In the genomic region with DNA sequence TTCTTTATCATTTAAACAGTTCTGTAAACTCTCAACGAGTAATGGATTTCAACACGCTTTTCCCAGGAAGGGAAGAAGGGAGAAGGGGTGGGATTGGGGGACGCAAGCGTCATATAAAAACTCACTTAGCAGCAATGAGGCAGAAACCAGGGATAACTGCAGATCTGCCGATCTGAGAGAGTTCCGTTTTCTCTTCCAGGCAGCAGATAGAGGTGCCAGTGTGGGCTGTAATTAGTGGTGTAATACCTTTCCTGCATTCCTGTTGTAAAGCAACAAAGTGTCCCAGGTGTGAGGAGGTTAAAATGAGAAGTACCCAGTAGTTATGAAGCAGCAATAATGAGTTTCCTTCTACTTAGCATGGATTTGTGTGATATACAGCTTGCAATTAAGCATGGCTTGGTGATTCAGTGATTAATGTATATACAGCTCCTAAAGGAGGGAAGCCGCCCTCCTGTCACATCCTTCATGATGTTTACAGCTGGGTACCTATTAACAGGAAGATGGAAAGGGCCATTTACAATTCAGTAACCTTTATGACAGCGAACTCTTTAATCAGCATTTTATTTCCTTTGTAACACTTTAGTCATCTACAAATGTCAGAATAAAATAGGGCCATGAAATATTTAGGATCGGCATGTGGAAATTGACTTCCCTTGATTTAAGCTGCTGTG, we compare ENCODE assay signal across 25 cellular contexts.
"Had no signal": no experiment of that assay in that cellular context is flagged by ENCODE, and none has a peak within 500 bp of the region (broad histone marks: within the 10 kb centered on the region; RNA-seq: fewer than 3 reads in every experiment).

No MANE protein-coding gene starts in this region.

- H3K27ac ChIP-seq: SJSA1 had no signal

- H3K36me3 Mint-ChIP-seq: activated naive CD8-positive, alpha-beta T cell; brain had no signal

- H3K4me3 Mint-ChIP-seq: activated CD8-positive, alpha-beta T cell treated with anti-CD3 and anti-CD28 coated beads, Interleukin-2, amount 10 ng/mL, durations not matched to agents 7 days and 5 days; activated naive CD4-positive, alpha-beta T cell treated with anti-CD3 and anti-CD28 coated beads for 36 hours; activated naive CD8-positive, alpha-beta T cell; activated T-cell treated with anti-CD3 and anti-CD28 coated beads, Interleukin-2, amount 50 U/mL, for 4 hours; activated T-helper 17 cell treated with anti-CD3 and anti-CD28 coated beads, Interleukin-2, amount 50 U/mL, for 72 hours; brain; central memory CD8-positive, alpha-beta T cell; T-helper 17 cell; WTC11 had no signal

- H3K4me1 ChIP-seq: SJSA1 had no signal

- H3K27me3 ChIP-seq: SJSA1 had no signal

- H3K9me3 Mint-ChIP-seq: activated naive CD4-positive, alpha-beta T cell treated with anti-CD3 and anti-CD28 coated beads for 36 hours; activated T-cell treated with anti-CD3 and anti-CD28 coated beads, Interleukin-2, amount 50 U/mL, for 4 hours; activated T-helper 17 cell treated with anti-CD3 and anti-CD28 coated beads, Interleukin-2, amount 50 U/mL, for 72 hours; central memory CD8-positive, alpha-beta T cell had no signal

- H3K27ac Mint-ChIP-seq: activated CD8-positive, alpha-beta T cell treated with anti-CD3 and anti-CD28 coated beads, Interleukin-2, amount 10 ng/mL, durations not matched to agents 7 days and 5 days; activated naive CD4-positive, alpha-beta T cell treated with anti-CD3 and anti-CD28 coated beads for 36 hours; activated naive CD8-positive, alpha-beta T cell; activated T-helper 17 cell treated with anti-CD3 and anti-CD28 coated beads, Interleukin-2, amount 50 U/mL, for 72 hours; T-helper 17 cell; WTC11 had no signal

- ATAC-seq: activated CD8-positive, alpha-beta T cell treated with anti-CD3 and anti-CD28 coated beads, Interleukin-2, amount 10 ng/mL, durations not matched to agents 7 days and 5 days; activated T-cell treated with anti-CD3 and anti-CD28 coated beads, Interleukin-2, amount 50 U/mL, for 4 hours; activated T-helper 17 cell treated with anti-CD3 and anti-CD28 coated beads, Interleukin-2, amount 50 U/mL, for 72 hours; SK-N-SH treated with all-trans-retinoic acid at 6 μM for 48 hours; T-helper 17 cell; WTC11 had no signal

- DNase-seq: activated CD4-positive, alpha-beta T cell treated with anti-CD3 and anti-CD28 coated beads for 48 hours; activated CD4-positive, alpha-beta T cell treated with anti-CD3 and anti-CD28 coated beads, Interleukin-2, amount 50 U/mL, for 4 hours; activated CD4-positive, CD25-positive, alpha-beta regulatory T cell treated with anti-CD3 and anti-CD28 coated beads, Interleukin-2, amount 50 U/mL, for 72 hours; activated CD8-positive, alpha-beta memory T cell treated with anti-CD3 and anti-CD28 coated beads, Interleukin-2, amount 50 U/mL, for 48 hours; activated CD8-positive, alpha-beta T cell treated with anti-CD3 and anti-CD28 coated beads, Interleukin-2, amount 10 ng/mL, durations not matched to agents 7 days and 5 days; activated gamma-delta T cell; activated naive CD4-positive, alpha-beta T cell treated with anti-CD3 and anti-CD28 coated beads for 36 hours; activated T-cell treated with anti-CD3 and anti-CD28 coated beads, Interleukin-2, amount 50 U/mL, for 4 hours; amygdala; Kasumi-1; KBM-7; NCI-H1105 treated with DMSO at 0.1 percent for 48 hours; NCI-H1930; NCI-H345; NCI-H510A treated with DMSO at 0.1 percent for 48 hours; SHP77; T-helper 17 cell; T-helper 9 cell had no signal

- H3K36me3 ChIP-seq: SJSA1 had no signal

- H3K4me3 ChIP-seq: SJSA1 had no signal

- H3K4me1 Mint-ChIP-seq: activated T-helper 17 cell treated with anti-CD3 and anti-CD28 coated beads, Interleukin-2, amount 50 U/mL, for 72 hours; central memory CD8-positive, alpha-beta T cell; T-helper 17 cell had no signal

- H3K9me3 ChIP-seq: SJSA1 had no signal
